7 cellular contexts compared by ENCODE assay signal in genomic region chr17:77455111-77455877, GRCh38.
DNase-seq lines count a peak whose midpoint lies in the region; ATAC-seq and TF ChIP-seq lines count a peak whose summit lies in the region.

No MANE protein-coding gene starts in this region.

- no peaks in the 10 kb centered on the region for H3K27me3 ChIP-seq in hepatocyte

- H3K4me3 Mint-ChIP-seq in IgD-negative memory B cell, result peak overlapping the region; percentile 95 to 99 (median 98)
- peak overlapping the region; percentile 88 for H3K4me3 Mint-ChIP-seq in stimulated activated naive CD8-positive, alpha-beta T cell treated with anti-CD3 and anti-CD28 coated beads, Interleukin-15, Interleukin-2, amounts not matched to agents 100 ng/mL and 50 ng/mL, for 24 hours

- H4K20me1 ChIP-seq in hepatocyte (ENCODE audit: insufficient read depth, poor library complexity, severe bottlenecking), result peaks cover 59% of the 10 kb centered on the region

- no peaks in the 10 kb centered on the region for H3K9me3 Mint-ChIP-seq in IgD-negative memory B cell
- H3K9me3 Mint-ChIP-seq in activated naive CD4-positive, alpha-beta T cell treated with anti-CD3 and anti-CD28 coated beads, Interleukin-2, amount 50 U/mL, for 72 hours, result no peaks in the 10 kb centered on the region
- H3K9me3 Mint-ChIP-seq in stimulated activated naive CD8-positive, alpha-beta T cell treated with anti-CD3 and anti-CD28 coated beads, Interleukin-15, Interleukin-2, amounts not matched to agents 100 ng/mL and 50 ng/mL, for 24 hours, result no peaks in the 10 kb centered on the region

- H3K9me2 ChIP-seq in hepatocyte (replicated peaks; ENCODE audit: insufficient read depth), result no peaks in the 10 kb centered on the region

- no peak overlapping the region for H2AFZ ChIP-seq in hepatocyte

- no peaks in the 10 kb centered on the region for H3K9me3 ChIP-seq in hepatocyte (ENCODE audit: low read depth)

- ATAC-seq in activated naive CD4-positive, alpha-beta T cell treated with anti-CD3 and anti-CD28 coated beads, Interleukin-2, amount 50 U/mL, for 72 hours, result no peak
- ATAC-seq in omental fat pad (ENCODE audit: low FRiP score), result no peak
- ATAC-seq in HG03469 (IDR thresholded peaks at IDR 0.05; ENCODE audit: unreplicated experiment), result no peak

- WGBS in hepatocyte (ENCODE audit: low lambda C conversion rate, missing lambda C conversion rate), result 73% methylated on average over 22 of the region's 24 CpGs

- no peaks in the 10 kb centered on the region for H3K36me3 ChIP-seq in hepatocyte (replicated peaks; ENCODE audit: insufficient read depth, low read depth)

- H3K4me2 ChIP-seq in hepatocyte, result peak overlapping the region; percentile 96

- peak overlapping the region; percentile 100 for H3K27ac ChIP-seq in hepatocyte

- H3K4me1 ChIP-seq in hepatocyte (ENCODE audit: insufficient read depth), result peaks cover 73% of the 10 kb centered on the region

- no peak for DNase-seq in activated naive CD4-positive, alpha-beta T cell treated with anti-CD3 and anti-CD28 coated beads, Interleukin-2, amount 50 U/mL, for 72 hours (ENCODE audit: low spot score in 2 of 2)
- no peak for DNase-seq in hepatocyte (ENCODE audit: low spot score)
- no peak for DNase-seq in HCEC 1CT
- DNase-seq in omental fat pad (ENCODE audit: low spot score), result no peak

- peaks cover 42 to 44% (median 43%) of the 10 kb centered on the region in 3 donors for H3K4me1 Mint-ChIP-seq in IgD-negative memory B cell
- peaks cover 72% of the 10 kb centered on the region for H3K4me1 Mint-ChIP-seq in stimulated activated naive CD8-positive, alpha-beta T cell treated with anti-CD3 and anti-CD28 coated beads, Interleukin-15, Interleukin-2, amounts not matched to agents 100 ng/mL and 50 ng/mL, for 24 hours (ENCODE audit: low read depth)

- peaks cover 92% of the 10 kb centered on the region for H3K79me2 ChIP-seq in hepatocyte

- H3K36me3 Mint-ChIP-seq in IgD-negative memory B cell, result no peaks in the 10 kb centered on the region
- peaks cover 68 to 80% of the 10 kb centered on the region in 2 donors for H3K36me3 Mint-ChIP-seq in activated naive CD4-positive, alpha-beta T cell treated with anti-CD3 and anti-CD28 coated beads, Interleukin-2, amount 50 U/mL, for 72 hours
- H3K36me3 Mint-ChIP-seq in stimulated activated naive CD8-positive, alpha-beta T cell treated with anti-CD3 and anti-CD28 coated beads, Interleukin-15, Interleukin-2, amounts not matched to agents 100 ng/mL and 50 ng/mL, for 24 hours (ENCODE audit: low read depth), result peaks cover 32% of the 10 kb centered on the region

- H3K27ac Mint-ChIP-seq in IgD-negative memory B cell, result peak overlapping the region; percentile 79 to 100 (median 98)
- peak overlapping the region; percentile 95 to 96 for H3K27ac Mint-ChIP-seq in activated naive CD4-positive, alpha-beta T cell treated with anti-CD3 and anti-CD28 coated beads, Interleukin-2, amount 50 U/mL, for 72 hours
- peak overlapping the region; percentile 99 for H3K27ac Mint-ChIP-seq in stimulated activated naive CD8-positive, alpha-beta T cell treated with anti-CD3 and anti-CD28 coated beads, Interleukin-15, Interleukin-2, amounts not matched to agents 100 ng/mL and 50 ng/mL, for 24 hours

- H3K27me3 Mint-ChIP-seq in IgD-negative memory B cell, result peaks cover 1% of the 10 kb centered on the region
- no peaks in the 10 kb centered on the region for H3K27me3 Mint-ChIP-seq in stimulated activated naive CD8-positive, alpha-beta T cell treated with anti-CD3 and anti-CD28 coated beads, Interleukin-15, Interleukin-2, amounts not matched to agents 100 ng/mL and 50 ng/mL, for 24 hours

- no peak for TF ChIP-seq CTCF in hepatocyte (IDR thresholded peaks at IDR 0.05; ENCODE audit: poor library complexity)
- TF ChIP-seq CTCF in omental fat pad (IDR thresholded peaks at IDR 0.05), result no peak

- no peak overlapping the region for H3K4me3 ChIP-seq in hepatocyte
